Comparison of ENCODE assay signal across 12 cellular contexts in the genomic region with DNA sequence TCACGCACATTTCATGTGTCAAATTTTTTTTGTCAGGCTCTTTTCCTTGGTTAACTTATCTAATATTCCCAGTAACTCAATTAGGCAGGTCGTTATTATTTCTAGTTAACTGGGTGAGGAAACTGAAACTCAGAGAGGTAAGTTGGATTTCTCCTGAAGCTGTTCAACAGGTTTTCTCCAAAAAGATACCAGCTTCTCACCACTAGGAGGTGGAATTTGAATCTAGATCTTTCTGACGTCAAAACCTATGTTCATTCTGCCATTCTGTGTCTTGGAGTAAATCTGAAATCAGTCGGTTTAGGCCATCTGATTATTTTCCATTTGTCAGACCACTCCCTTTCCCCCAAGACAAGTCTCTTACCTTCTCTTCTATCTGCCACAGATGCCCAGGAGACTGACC.
DNase-seq lines count a peak whose midpoint lies in the region; ATAC-seq and TF ChIP-seq lines count a peak whose summit lies in the region.
"Had no signal": no experiment of that assay in that cellular context is flagged by ENCODE, and none has a peak within 500 bp of the region (broad histone marks: within the 10 kb centered on the region; RNA-seq: fewer than 3 reads in every experiment).

No MANE protein-coding gene starts in this region.

- H3K9me3 Mint-ChIP-seq in neural crest cell = no peaks in the 10 kb centered on the region
- H3K9me3 Mint-ChIP-seq: T-helper 1 cell treated with Interleukin-12 subunit alpha and Interleukin-12 subunit beta and Interleukin-4 antibody, amounts not matched to agents 30 μg/mL and 1 μg/mL, for 36 hours had no signal

- no peaks in the 10 kb centered on the region for H3K36me3 Mint-ChIP-seq in neural crest cell (ENCODE audit: low read depth)

- H3K4me1 Mint-ChIP-seq in neural crest cell = no peaks in the 10 kb centered on the region

- TF ChIP-seq POLR2A in prostate gland (IDR thresholded peaks at IDR 0.05) = no peak

- H3K4me1 ChIP-seq in prostate gland (replicated peaks) = peaks cover 5% of the 10 kb centered on the region

- H3K4me3 ChIP-seq in cardiac fibroblast (replicated peaks in 1 of 2; ENCODE audit: low read depth in 2 of 2, low read length in 2 of 2) (no peak overlapping the region), prostate gland (no peak overlapping the region)

- DNase-seq in ELR (ENCODE audit: low read depth) (peak; percentile 26), cardiac fibroblast (ENCODE audit: low read depth in 2 of 2) (peak; percentile 9 to 32), neural crest cell (ENCODE audit: low read depth, low spot score) (no peak), prostate gland (ENCODE audit: low spot score) (no peak), HEK293T (ENCODE audit: extremely low spot score) (no peak)
- DNase-seq: COR-L47; NCI-H510A; stimulated activated naive CD8-positive, alpha-beta T cell treated with anti-CD3 and anti-CD28 coated beads, Interleukin-15, Interleukin-2, amounts not matched to agents 100 U/mL and 50 U/mL, for 24 hours had no signal

- POLR2A ChIA-PET in HEK293T (lab: Yijun Ruan, JAX) = no interaction called here

- no peaks in the 10 kb centered on the region for H3K9me3 ChIP-seq in prostate gland

- no peak overlapping the region for H3K27ac Mint-ChIP-seq in neural crest cell (ENCODE audit: unreplicated experiment)
- H3K27ac Mint-ChIP-seq: T-helper 1 cell treated with Interleukin-12 subunit alpha and Interleukin-12 subunit beta and Interleukin-4 antibody, amounts not matched to agents 30 μg/mL and 1 μg/mL, for 36 hours had no signal

- H3K27me3 ChIP-seq in prostate gland (replicated peaks; ENCODE audit: insufficient read depth) = no peaks in the 10 kb centered on the region

- no peaks in the 10 kb centered on the region for H3K27me3 Mint-ChIP-seq in neural crest cell (ENCODE audit: low read depth)

- TF ChIP-seq CTCF in LNCAP (IDR thresholded peaks at IDR 0.05) (peak; percentile 59), cardiac fibroblast (IDR thresholded peaks at IDR 0.05; ENCODE audit: low read depth, low read length) (peak; percentile 43), neural crest cell (conservative IDR thresholded peaks at IDR 0.05) (peak; percentile 53), prostate gland (IDR thresholded peaks at IDR 0.05) (peak in 1 of 4 experiments; percentile 13)

- ATAC-seq in GM21576 (IDR thresholded peaks at IDR 0.05; ENCODE audit: unreplicated experiment) = no peak
- ATAC-seq in HG03175 (IDR thresholded peaks at IDR 0.05; ENCODE audit: unreplicated experiment) = no peak
- ATAC-seq: stimulated activated naive CD8-positive, alpha-beta T cell treated with anti-CD3 and anti-CD28 coated beads, Interleukin-15, Interleukin-2, amounts not matched to agents 100 U/mL and 50 U/mL, for 24 hours had no signal

- no peak overlapping the region for H3K4me3 Mint-ChIP-seq in neural crest cell
- H3K4me3 Mint-ChIP-seq: T-helper 1 cell treated with Interleukin-12 subunit alpha and Interleukin-12 subunit beta and Interleukin-4 antibody, amounts not matched to agents 30 μg/mL and 1 μg/mL, for 36 hours had no signal

- intact Hi-C loops in prostate gland (cut with DNase I) = no loop called here

- H3K27ac ChIP-seq in prostate gland = no peak overlapping the region

- 89% methylated on average over 4 of the region's 4 CpGs for WGBS in prostate gland

- CTCF ChIA-PET in HEK293T (lab: Yijun Ruan, JAX) = interaction anchor here (0.7 kb wide), 1 partner anchor 9 kb away, joined by 3 read pairs; no protein-coding TSS in a partner anchor

- no peaks in the 10 kb centered on the region for H3K36me3 ChIP-seq in prostate gland

TF ChIP-seq in HEK293T, 16 proteins besides CTCF, POLR2A, EP300 and RAD21:
- TF ChIP-seq, protein P1, sequence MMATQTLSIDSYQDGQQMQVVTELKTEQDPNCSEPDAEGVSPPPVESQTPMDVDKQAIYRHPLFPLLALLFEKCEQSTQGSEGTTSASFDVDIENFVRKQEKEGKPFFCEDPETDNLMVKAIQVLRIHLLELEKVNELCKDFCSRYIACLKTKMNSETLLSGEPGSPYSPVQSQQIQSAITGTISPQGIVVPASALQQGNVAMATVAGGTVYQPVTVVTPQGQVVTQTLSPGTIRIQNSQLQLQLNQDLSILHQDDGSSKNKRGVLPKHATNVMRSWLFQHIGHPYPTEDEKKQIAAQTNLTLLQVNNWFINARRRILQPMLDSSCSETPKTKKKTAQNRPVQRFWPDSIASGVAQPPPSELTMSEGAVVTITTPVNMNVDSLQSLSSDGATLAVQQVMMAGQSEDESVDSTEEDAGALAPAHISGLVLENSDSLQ (IDR thresholded peaks at IDR 0.05) = no peak
- TF ChIP-seq ARNT (IDR thresholded peaks at IDR 0.05) (no peak), ZNF384 (IDR thresholded peaks at IDR 0.05) (no peak), FOXM1 (IDR thresholded peaks at IDR 0.05; ENCODE audit: borderline replicate concordance) (no peak), CTBP1 (IDR thresholded peaks at IDR 0.05; ENCODE audit: borderline replicate concordance) (no peak), SP1 (IDR thresholded peaks at IDR 0.05) (no peak), HDGF (IDR thresholded peaks at IDR 0.05; ENCODE audit: borderline replicate concordance) (no peak), FOXA1 (IDR thresholded peaks at IDR 0.05) (no peak), SUZ12 (IDR thresholded peaks at IDR 0.05) (no peak), TARDBP (IDR thresholded peaks at IDR 0.05) (no peak), L3MBTL2 (conservative IDR thresholded peaks at IDR 0.05) (no peak), ELF4 (IDR thresholded peaks at IDR 0.05) (no peak), LEF1 (IDR thresholded peaks at IDR 0.05; ENCODE audit: borderline replicate concordance) (no peak), FOXK2 (IDR thresholded peaks at IDR 0.05) (no peak)
TF ChIP-seq in HEK293T: peak in this region for 0.

Comparison
In these comparisons a context has a peak if more than half of its experiments do, and no peak if none do; other contexts are left out.
1. DNase-seq: peak in ELR (single experiment) and cardiac fibroblast (2 of 2); none in neural crest cell (single experiment), prostate gland (single experiment) and HEK293T (single experiment).